26 cellular contexts compared by ENCODE assay signal in the genomic region with DNA sequence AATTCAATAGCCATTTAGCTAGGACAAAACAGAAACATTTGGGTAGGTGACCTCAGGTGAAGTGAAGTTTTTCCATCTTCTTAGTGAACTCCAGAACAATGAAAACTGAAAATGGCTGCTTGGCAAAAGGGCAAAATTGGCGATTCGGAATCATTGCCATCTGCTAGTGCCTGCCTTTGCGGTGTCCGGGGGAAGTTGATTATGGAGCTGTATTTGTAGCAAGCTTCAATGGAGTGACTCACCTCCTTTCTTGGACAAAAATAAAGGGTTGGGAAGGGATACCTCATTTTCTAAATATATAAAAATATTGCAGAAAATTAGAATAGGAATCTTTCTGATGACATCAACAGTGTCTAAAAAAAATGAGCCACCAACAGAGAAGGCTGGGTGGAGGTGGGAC.
DNase-seq lines count a peak whose midpoint lies in the region; ATAC-seq, FAIRE-seq and TF ChIP-seq lines count a peak whose summit lies in the region.
"Had no signal": no experiment of that assay in that cellular context is flagged by ENCODE, and none has a peak within 500 bp of the region (broad histone marks: within the 10 kb centered on the region; RNA-seq: fewer than 3 reads in every experiment).

No MANE protein-coding gene starts in this region.

- no peaks in the 10 kb centered on the region for H3K4me1 ChIP-seq in colonic mucosa
- H3K4me1 ChIP-seq: parathyroid adenoma, right atrium auricular region had no signal

- peaks cover 54% of the 10 kb centered on the region for H3K4me1 Mint-ChIP-seq in HFFc6 (ENCODE audit: low read depth)
- H3K4me1 Mint-ChIP-seq: activated naive CD4-positive, alpha-beta T cell treated with anti-CD3 and anti-CD28 coated beads, Interleukin-2, amount 50 U/mL, for 24 hours; activated T-helper 17 cell treated with anti-CD3 and anti-CD28 coated beads, Interleukin-2, amount 50 U/mL, for 72 hours; neural crest cell had no signal

- FAIRE-seq in GM12891 (lab: Jason Lieb, UNC): no peak
- FAIRE-seq: kidney had no signal

- H3K4me3 Mint-ChIP-seq in HFFc6: peak overlapping the region; percentile 36
- H3K4me3 Mint-ChIP-seq: activated CD4-positive, alpha-beta memory T cell treated with anti-CD3 and anti-CD28 coated beads for 36 hours; activated naive CD4-positive, alpha-beta T cell treated with anti-CD3 and anti-CD28 coated beads, Interleukin-2, amount 50 U/mL, for 24 hours; activated T-helper 17 cell treated with anti-CD3 and anti-CD28 coated beads, Interleukin-2, amount 50 U/mL, for 72 hours; neural crest cell; type B pancreatic cell had no signal

- DNase-seq in AG10803 (ENCODE audit: low read depth) (peak; percentile 12), HFFc6 (peak; percentile 57), astrocyte of the hippocampus (ENCODE audit: low read depth, low spot score) (peak; percentile 73), middle frontal gyrus (ENCODE audit: extremely low spot score, low spot score) (peak; percentile 27), GM12891 (ENCODE audit: insufficient read length, low spot score) (no peak), colonic mucosa (no peak)
- DNase-seq: ACHN; activated CD4-positive, alpha-beta memory T cell treated with anti-CD3 and anti-CD28 coated beads for 36 hours; COR-L47; DMS79 treated with DMSO at 0.1 percent for 48 hours; GOT3; Kasumi-1; kidney; NCI-H187; NCI-H2227 treated with DMSO at 0.1 percent for 48 hours; NCI-H774; RPMI8226; stimulated activated CD4-positive, alpha-beta T cell treated with anti-CD3 and anti-CD28 coated beads, Interleukin-2, amount 100 ng/mL, for 48 hours had no signal

- H3K4me3 ChIP-seq in AG10803 (ENCODE audit: low read length): no peak overlapping the region
- H3K4me3 ChIP-seq in colonic mucosa: no peak overlapping the region
- H3K4me3 ChIP-seq: right atrium auricular region had no signal

- no peak overlapping the region for H3K27ac ChIP-seq in colonic mucosa
- H3K27ac ChIP-seq: parathyroid adenoma, right atrium auricular region had no signal

- ATAC-seq in GM21786 (IDR thresholded peaks at IDR 0.05; ENCODE audit: unreplicated experiment): no peak
- no peak for ATAC-seq in GM18505 (IDR thresholded peaks at IDR 0.05; ENCODE audit: unreplicated experiment)
- ATAC-seq: activated T-helper 17 cell treated with anti-CD3 and anti-CD28 coated beads, Interleukin-2, amount 50 U/mL, for 72 hours had no signal

- peak overlapping the region; percentile 76 for H3K27ac Mint-ChIP-seq in HFFc6
- H3K27ac Mint-ChIP-seq: activated CD4-positive, alpha-beta memory T cell treated with anti-CD3 and anti-CD28 coated beads for 36 hours; activated naive CD4-positive, alpha-beta T cell treated with anti-CD3 and anti-CD28 coated beads, Interleukin-2, amount 50 U/mL, for 24 hours; activated T-helper 17 cell treated with anti-CD3 and anti-CD28 coated beads, Interleukin-2, amount 50 U/mL, for 72 hours; type B pancreatic cell had no signal

- intact Hi-C loops in colonic mucosa (cut with DNase I): no loop called here

- TF ChIP-seq CTCF in AG10803 (conservative IDR thresholded peaks at IDR 0.05; ENCODE audit: low read length) (no peak), HFFc6 (IDR thresholded peaks at IDR 0.05) (no peak), colonic mucosa (IDR thresholded peaks at IDR 0.05) (no peak)

- no peaks in the 10 kb centered on the region for H3K36me3 ChIP-seq in colonic mucosa
- H3K36me3 ChIP-seq: right atrium auricular region had no signal

- no peaks in the 10 kb centered on the region for H3K27me3 ChIP-seq in colonic mucosa
- H3K27me3 ChIP-seq: right atrium auricular region had no signal

- H3K36me3 Mint-ChIP-seq in HFFc6 (ENCODE audit: low read depth): no peaks in the 10 kb centered on the region
- H3K36me3 Mint-ChIP-seq: activated CD4-positive, alpha-beta memory T cell treated with anti-CD3 and anti-CD28 coated beads for 36 hours; activated naive CD4-positive, alpha-beta T cell treated with anti-CD3 and anti-CD28 coated beads, Interleukin-2, amount 50 U/mL, for 24 hours; type B pancreatic cell had no signal

- H3K9ac ChIP-seq in colonic mucosa (ENCODE audit: low read depth in 2 of 2, low read length in 2 of 2): no peak overlapping the region
- H3K9ac ChIP-seq: parathyroid adenoma had no signal

- no peaks in the 10 kb centered on the region for H3K9me3 ChIP-seq in colonic mucosa
- H3K9me3 ChIP-seq: right atrium auricular region had no signal

- H3K27me3 Mint-ChIP-seq in HFFc6 (ENCODE audit: insufficient read depth): no peaks in the 10 kb centered on the region
- H3K27me3 Mint-ChIP-seq: activated CD4-positive, alpha-beta memory T cell treated with anti-CD3 and anti-CD28 coated beads for 36 hours; activated T-helper 17 cell treated with anti-CD3 and anti-CD28 coated beads, Interleukin-2, amount 50 U/mL, for 72 hours; type B pancreatic cell had no signal

- no peaks in the 10 kb centered on the region for H3K9me3 Mint-ChIP-seq in HFFc6
- H3K9me3 Mint-ChIP-seq: activated CD4-positive, alpha-beta memory T cell treated with anti-CD3 and anti-CD28 coated beads for 36 hours; activated naive CD4-positive, alpha-beta T cell treated with anti-CD3 and anti-CD28 coated beads, Interleukin-2, amount 50 U/mL, for 24 hours; activated T-helper 17 cell treated with anti-CD3 and anti-CD28 coated beads, Interleukin-2, amount 50 U/mL, for 72 hours; neural crest cell; type B pancreatic cell had no signal

- no peak for TF ChIP-seq POLR2A in GM12891 (IDR thresholded peaks at IDR 0.05; ENCODE audit: low read depth, low read length)
- TF ChIP-seq POLR2A in GM18505 (IDR thresholded peaks at IDR 0.05; ENCODE audit: borderline replicate concordance, extremely low read depth, insufficient read depth, insufficient read length): no peak

TF ChIP-seq in GM12891, 5 proteins besides CTCF, POLR2A, EP300 and RAD21:
- TF ChIP-seq TAF1 (IDR thresholded peaks at IDR 0.05; ENCODE audit: low read depth, low read length) (no peak), SPI1 (IDR thresholded peaks at IDR 0.05; ENCODE audit: low read depth, low read length) (no peak), POLR2AphosphoS5 (IDR thresholded peaks at IDR 0.05; ENCODE audit: low read depth, low read length) (no peak), PAX5 (IDR thresholded peaks at IDR 0.05; ENCODE audit: insufficient read depth, low read length, severe bottlenecking) (no peak)

Comparison
In these comparisons a context has a peak if more than half of its experiments do, and no peak if none do; other contexts are left out.
1. DNase-seq: peak in AG10803 (single experiment), HFFc6 (single experiment), astrocyte of the hippocampus (single experiment) and middle frontal gyrus (single experiment); none in GM12891 (single experiment) and colonic mucosa (single experiment).